In the genomic region with DNA sequence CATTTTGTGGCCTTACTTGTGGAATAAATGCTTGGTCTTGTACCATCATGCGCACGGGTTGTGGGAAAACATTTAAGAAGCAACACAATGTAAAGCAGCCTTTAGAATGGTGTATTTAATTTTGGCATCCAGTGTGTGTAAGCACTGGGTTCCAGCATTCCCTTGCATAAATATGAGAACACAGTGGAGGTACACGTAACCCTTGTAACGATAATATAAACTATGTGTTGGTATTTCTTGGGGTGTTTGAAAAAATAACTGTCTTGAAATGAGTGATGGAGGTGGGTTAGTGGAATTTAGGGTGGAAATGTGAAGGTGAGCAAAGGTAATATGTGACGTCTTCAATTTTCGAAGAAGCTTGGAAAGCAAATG, we compare ENCODE assay signal across 1 cellular context.
A peak's percentile ranks its signal among the peaks of the same experiment; 100 is the strongest.
TF ChIP-seq lines count a peak whose summit lies in the region.

No MANE protein-coding gene starts in this region.

TF ChIP-seq in HepG2, 621 proteins besides CTCF, POLR2A, EP300 and RAD21 (continued from another document):
- TF ChIP-seq, protein P1, sequence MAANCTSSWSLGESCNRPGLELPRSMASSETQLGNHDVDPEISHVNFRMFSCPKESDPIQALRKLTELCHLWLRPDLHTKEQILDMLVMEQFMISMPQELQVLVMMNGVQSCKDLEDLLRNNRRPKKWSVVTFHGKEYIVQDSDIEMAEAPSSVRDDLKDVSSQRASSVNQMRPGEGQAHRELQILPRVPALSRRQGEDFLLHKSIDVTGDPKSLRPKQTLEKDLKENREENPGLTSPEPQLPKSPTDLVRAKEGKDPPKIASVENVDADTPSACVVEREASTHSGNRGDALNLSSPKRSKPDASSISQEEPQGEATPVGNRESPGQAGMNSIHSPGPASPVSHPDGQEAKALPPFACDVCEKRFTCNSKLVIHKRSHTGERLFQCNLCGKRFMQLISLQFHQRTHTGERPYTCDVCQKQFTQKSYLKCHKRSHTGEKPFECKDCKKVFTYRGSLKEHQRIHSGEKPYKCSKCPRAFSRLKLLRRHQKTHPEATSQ (CRISPR knock-in tag; IDR thresholded peaks at IDR 0.05; ENCODE audit: borderline replicate concordance) = 0 out of 2 replicates have a peak, but pooled peaks have one; percentile 1
- no peak for TF ChIP-seq EHMT2 (IDR thresholded peaks at IDR 0.05; ENCODE audit: borderline replicate concordance, low read depth, low read length)
- TF ChIP-seq SNAPC2 (CRISPR knock-in tag; IDR thresholded peaks at IDR 0.05) = 0 out of 2 replicates have a peak, but pooled peaks have one; percentile 34
- TF ChIP-seq TOPORS (CRISPR knock-in tag; IDR thresholded peaks at IDR 0.05) = 0 out of 2 replicates have a peak, but pooled peaks have one; percentile 22
- TF ChIP-seq, protein P2, sequence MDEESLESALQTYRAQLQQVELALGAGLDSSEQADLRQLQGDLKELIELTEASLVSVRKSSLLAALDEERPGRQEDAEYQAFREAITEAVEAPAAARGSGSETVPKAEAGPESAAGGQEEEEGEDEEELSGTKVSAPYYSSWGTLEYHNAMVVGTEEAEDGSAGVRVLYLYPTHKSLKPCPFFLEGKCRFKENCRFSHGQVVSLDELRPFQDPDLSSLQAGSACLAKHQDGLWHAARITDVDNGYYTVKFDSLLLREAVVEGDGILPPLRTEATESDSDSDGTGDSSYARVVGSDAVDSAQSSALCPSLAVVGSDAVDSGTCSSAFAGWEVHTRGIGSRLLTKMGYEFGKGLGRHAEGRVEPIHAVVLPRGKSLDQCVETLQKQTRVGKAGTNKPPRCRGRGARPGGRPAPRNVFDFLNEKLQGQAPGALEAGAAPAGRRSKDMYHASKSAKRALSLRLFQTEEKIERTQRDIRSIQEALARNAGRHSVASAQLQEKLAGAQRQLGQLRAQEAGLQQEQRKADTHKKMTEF (CRISPR knock-in tag; IDR thresholded peaks at IDR 0.05) = peak; percentile 22; the same call in 1 of the 2 replicates
- 0 out of 2 replicates have a peak, but pooled peaks have one; percentile 34 for TF ChIP-seq ZFP36L1 (CRISPR knock-in tag; IDR thresholded peaks at IDR 0.05)
- TF ChIP-seq KAT7 (CRISPR knock-in tag; IDR thresholded peaks at IDR 0.05; ENCODE audit: borderline replicate concordance) = 0 out of 2 replicates have a peak, but pooled peaks have one; percentile 6
- TF ChIP-seq, protein P3, sequence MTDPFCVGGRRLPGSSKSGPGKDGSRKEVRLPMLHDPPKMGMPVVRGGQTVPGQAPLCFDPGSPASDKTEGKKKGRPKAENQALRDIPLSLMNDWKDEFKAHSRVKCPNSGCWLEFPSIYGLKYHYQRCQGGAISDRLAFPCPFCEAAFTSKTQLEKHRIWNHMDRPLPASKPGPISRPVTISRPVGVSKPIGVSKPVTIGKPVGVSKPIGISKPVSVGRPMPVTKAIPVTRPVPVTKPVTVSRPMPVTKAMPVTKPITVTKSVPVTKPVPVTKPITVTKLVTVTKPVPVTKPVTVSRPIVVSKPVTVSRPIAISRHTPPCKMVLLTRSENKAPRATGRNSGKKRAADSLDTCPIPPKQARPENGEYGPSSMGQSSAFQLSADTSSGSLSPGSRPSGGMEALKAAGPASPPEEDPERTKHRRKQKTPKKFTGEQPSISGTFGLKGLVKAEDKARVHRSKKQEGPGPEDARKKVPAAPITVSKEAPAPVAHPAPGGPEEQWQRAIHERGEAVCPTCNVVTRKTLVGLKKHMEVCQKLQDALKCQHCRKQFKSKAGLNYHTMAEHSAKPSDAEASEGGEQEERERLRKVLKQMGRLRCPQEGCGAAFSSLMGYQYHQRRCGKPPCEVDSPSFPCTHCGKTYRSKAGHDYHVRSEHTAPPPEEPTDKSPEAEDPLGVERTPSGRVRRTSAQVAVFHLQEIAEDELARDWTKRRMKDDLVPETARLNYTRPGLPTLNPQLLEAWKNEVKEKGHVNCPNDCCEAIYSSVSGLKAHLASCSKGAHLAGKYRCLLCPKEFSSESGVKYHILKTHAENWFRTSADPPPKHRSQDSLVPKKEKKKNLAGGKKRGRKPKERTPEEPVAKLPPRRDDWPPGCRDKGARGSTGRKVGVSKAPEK (CRISPR knock-in tag; IDR thresholded peaks at IDR 0.05; ENCODE audit: borderline replicate concordance) = no peak
